Comparison of ENCODE assay signal across 21 cellular contexts in genomic region chr11:115202061-115202460, GRCh38.
DNase-seq lines count a peak whose midpoint lies in the region; ATAC-seq and TF ChIP-seq lines count a peak whose summit lies in the region.
"Had no signal": no experiment of that assay in that cellular context is flagged by ENCODE, and none has a peak within 500 bp of the region (broad histone marks: within the 10 kb centered on the region; RNA-seq: fewer than 3 reads in every experiment).

No MANE protein-coding gene starts in this region.

- no peak overlapping the region for H3K4me3 ChIP-seq in HEK293 (ENCODE audit: low read depth, low read length)
- no peak overlapping the region for H3K4me3 ChIP-seq in retinal pigment epithelial cell (ENCODE audit: low read length)
- H3K4me3 ChIP-seq: Peyer's patch, SK-N-MC had no signal

- TF ChIP-seq CTCF in HEK293 (tag by site-specific recombination; IDR thresholded peaks at IDR 0.05) (no peak), brain (conservative IDR thresholded peaks at IDR 0.05) (no peak), retinal pigment epithelial cell (conservative IDR thresholded peaks at IDR 0.05; ENCODE audit: low read depth, low read length) (no peak)

- DNase-seq in NCI-H82 (lab: John Stamatoyannopoulos, UW) (peak; percentile 55), retinal pigment epithelial cell (ENCODE audit: low read depth) (peak; percentile 54), kidney tubule cell (ENCODE audit: low spot score) (no peak)
- DNase-seq in T-helper 2 cell treated with Interferon-gamma antibody and Interleukin-4, amounts not matched to agents 5 μg/mL and 100 μg/mL, for 36 hours (ENCODE audit: low spot score): no peak
- DNase-seq: C1 segment of cervical spinal cord; CD4-positive, alpha-beta memory T cell; COR-L47; DMS 273 treated with DMSO at 0.1 percent for 48 hours; DMS79 treated with DMSO at 0.1 percent for 48 hours; KBM-7; NCI-H2081; NCI-H345; NCI-H510A treated with DMSO at 0.1 percent for 48 hours; NCI-H774; Peyer's patch; SHP77 treated with DMSO at 0.1 percent for 48 hours had no signal

- CTCF ChIA-PET in HEK293 (lab: Yijun Ruan, JAX): interaction anchor here (0.6 kb wide), 1 partner anchor 18 kb away, joined by 3 read pairs; no protein-coding TSS in a partner anchor

- no peaks in the 10 kb centered on the region for H3K9me3 ChIP-seq in HEK293 (ENCODE audit: control insufficient read depth, insufficient read depth, low read depth, low read length)
- H3K9me3 ChIP-seq: Peyer's patch had no signal

- H3K36me3 ChIP-seq in HEK293 (ENCODE audit: control insufficient read depth in 2 of 2, insufficient read depth in 1 of 2, low read length in 2 of 2): no peaks in the 10 kb centered on the region
- H3K36me3 ChIP-seq: Peyer's patch had no signal

- H3K9me3 Mint-ChIP-seq in brain: peaks cover 0 to 3% (median 0%) of the 10 kb centered on the region in 5 experiments
- H3K9me3 Mint-ChIP-seq in T-helper 2 cell treated with Interferon-gamma antibody and Interleukin-4, amounts not matched to agents 5 μg/mL and 100 μg/mL, for 36 hours: no peaks in the 10 kb centered on the region
- H3K9me3 Mint-ChIP-seq: T-helper 1 cell treated with Interleukin-12 subunit alpha and Interleukin-12 subunit beta and Interleukin-4 antibody, amounts not matched to agents 30 μg/mL and 1 μg/mL, for 36 hours had no signal

- H3K27ac Mint-ChIP-seq in brain: peak overlapping the region in 4 of 5 experiments; percentile 15 to 88 (median 77)
- H3K27ac Mint-ChIP-seq in T-helper 2 cell treated with Interferon-gamma antibody and Interleukin-4, amounts not matched to agents 5 μg/mL and 100 μg/mL, for 36 hours: no peak overlapping the region
- H3K27ac Mint-ChIP-seq: CD4-positive, alpha-beta memory T cell; T-helper 1 cell treated with Interleukin-12 subunit alpha and Interleukin-12 subunit beta and Interleukin-4 antibody, amounts not matched to agents 30 μg/mL and 1 μg/mL, for 36 hours had no signal

- no peak overlapping the region for H3K4me3 Mint-ChIP-seq in brain
- H3K4me3 Mint-ChIP-seq in T-helper 2 cell treated with Interferon-gamma antibody and Interleukin-4, amounts not matched to agents 5 μg/mL and 100 μg/mL, for 36 hours: no peak overlapping the region
- H3K4me3 Mint-ChIP-seq: CD4-positive, alpha-beta memory T cell; T-helper 1 cell treated with Interleukin-12 subunit alpha and Interleukin-12 subunit beta and Interleukin-4 antibody, amounts not matched to agents 30 μg/mL and 1 μg/mL, for 36 hours had no signal

- peaks cover 68% of the 10 kb centered on the region for H3K4me1 Mint-ChIP-seq in brain
- H3K4me1 Mint-ChIP-seq in T-helper 2 cell treated with Interferon-gamma antibody and Interleukin-4, amounts not matched to agents 5 μg/mL and 100 μg/mL, for 36 hours (ENCODE audit: low read depth): peaks cover 23% of the 10 kb centered on the region
- H3K4me1 Mint-ChIP-seq: CD4-positive, alpha-beta memory T cell had no signal

- POLR2A ChIA-PET in HEK293 (lab: Yijun Ruan, JAX): no interaction called here

- peaks cover 38% of the 10 kb centered on the region for H3K36me3 Mint-ChIP-seq in brain
- no peaks in the 10 kb centered on the region for H3K36me3 Mint-ChIP-seq in T-helper 2 cell treated with Interferon-gamma antibody and Interleukin-4, amounts not matched to agents 5 μg/mL and 100 μg/mL, for 36 hours (ENCODE audit: low read depth)
- H3K36me3 Mint-ChIP-seq: CD4-positive, alpha-beta memory T cell had no signal

- peaks cover 7% of the 10 kb centered on the region for H3K4me1 ChIP-seq in HEK293 (ENCODE audit: control insufficient read depth, insufficient read depth, low read length)
- H3K4me1 ChIP-seq: Peyer's patch had no signal

- H3K27me3 Mint-ChIP-seq in brain: peaks cover 2% of the 10 kb centered on the region
- peaks cover 19% of the 10 kb centered on the region for H3K27me3 Mint-ChIP-seq in T-helper 2 cell treated with Interferon-gamma antibody and Interleukin-4, amounts not matched to agents 5 μg/mL and 100 μg/mL, for 36 hours (ENCODE audit: low read depth)

- ATAC-seq in HG02981 (IDR thresholded peaks at IDR 0.05; ENCODE audit: unreplicated experiment): no peak

- H3K27ac ChIP-seq in HEK293 (ENCODE audit: extremely low read depth, low read depth, low read length): no peak overlapping the region
- H3K27ac ChIP-seq: Peyer's patch, SK-N-MC had no signal

TF ChIP-seq in HEK293, 187 proteins besides CTCF, POLR2A, EP300 and RAD21:
- TF ChIP-seq ZNF394 (tag by site-specific recombination; IDR thresholded peaks at IDR 0.05; ENCODE audit: borderline replicate concordance) (no peak), ZNF175 (tag by site-specific recombination; IDR thresholded peaks at IDR 0.05) (no peak), ZNF266 (tag by site-specific recombination; IDR thresholded peaks at IDR 0.05; ENCODE audit: low read depth) (no peak), PRDM4 (tag by site-specific recombination; IDR thresholded peaks at IDR 0.05) (0 out of 2 replicates have a peak, but pooled peaks have one; percentile 20), PATZ1 (tag by site-specific recombination; IDR thresholded peaks at IDR 0.05) (no peak), TSHZ1 (tag by site-specific recombination; IDR thresholded peaks at IDR 0.05; ENCODE audit: borderline replicate concordance) (no peak)

Comparison
In these comparisons a context has a peak if more than half of its experiments do, and no peak if none do; other contexts are left out.
1. DNase-seq: peak in NCI-H82 (single experiment) and retinal pigment epithelial cell (single experiment); none in kidney tubule cell (single experiment) and T-helper 2 cell treated with Interferon-gamma antibody and Interleukin-4, amounts not matched to agents 5 μg/mL and 100 μg/mL, for 36 hours (single experiment).